ENCODE assay signal across 8 cellular contexts in genomic region chr6:32188381-32189081, GRCh38. TPM values are rescaled to one million over a fixed set of nuclear protein-coding genes. Genes with fewer than 3 reads are reported as not detected.
DNase-seq lines count a peak whose midpoint lies in the region; ATAC-seq and TF ChIP-seq lines count a peak whose summit lies in the region.

No MANE protein-coding gene starts in this region.

- H3K4me1 ChIP-seq in NT2/D1 (ENCODE audit: insufficient read depth, insufficient read length) = peaks cover 10% of the 10 kb centered on the region
- peaks cover 43% of the 10 kb centered on the region for H3K4me1 ChIP-seq in effector memory CD4-positive, alpha-beta T cell (ENCODE audit: control insufficient read depth, insufficient read depth, low read length, poor library complexity, severe bottlenecking)

- no peaks in the 10 kb centered on the region for H3F3A ChIP-seq in neural cell (ENCODE audit: insufficient read depth, low read length, poor library complexity, severe bottlenecking)

- TF ChIP-seq CTCF in C4-2B (conservative IDR thresholded peaks at IDR 0.05) = no peak
- no peak for TF ChIP-seq CTCF in neural cell (IDR thresholded peaks at IDR 0.05; ENCODE audit: poor library complexity, severe bottlenecking)
- no peak for TF ChIP-seq CTCF in GM20000 (IDR thresholded peaks at IDR 0.05; ENCODE audit: extremely low read depth, missing control alignments)

- ATAC-seq in GM18867 (IDR thresholded peaks at IDR 0.05; ENCODE audit: unreplicated experiment) = no peak
- ATAC-seq in HG02759 (IDR thresholded peaks at IDR 0.05; ENCODE audit: unreplicated experiment) = no peak

- H3K9ac ChIP-seq in NT2/D1 (ENCODE audit: insufficient read length, low read depth) = peak overlapping the region; percentile 83
- H3K9ac ChIP-seq in neural cell (ENCODE audit: low read length) = peak overlapping the region; percentile 94

- H3K27me3 ChIP-seq in NT2/D1 (ENCODE audit: insufficient read depth, insufficient read length) = no peaks in the 10 kb centered on the region
- no peaks in the 10 kb centered on the region for H3K27me3 ChIP-seq in effector memory CD4-positive, alpha-beta T cell (replicated peaks; ENCODE audit: control insufficient read depth, insufficient read depth, low read length, poor library complexity, severe bottlenecking)
- H3K27me3 ChIP-seq in neural cell (ENCODE audit: insufficient read depth, low read depth, low read length) = no peaks in the 10 kb centered on the region

- H3K9me3 ChIP-seq in NT2/D1 (ENCODE audit: insufficient read depth, low read length) (no peaks in the 10 kb centered on the region), neural cell (ENCODE audit: low read length) (no peaks in the 10 kb centered on the region)
- no peaks in the 10 kb centered on the region for H3K9me3 ChIP-seq in effector memory CD4-positive, alpha-beta T cell (ENCODE audit: control insufficient read depth, low read length)

- TF ChIP-seq EP300 in neural cell (conservative IDR thresholded peaks at IDR 0.05; ENCODE audit: poor library complexity, severe bottlenecking) = no peak

- DNase-seq in NT2/D1 (ENCODE audit: low read depth, low spot score) (no peak), GM20000 (ENCODE audit: low spot score) (no peak), 8988T (no peak)
- no peak for DNase-seq in effector memory CD4-positive, alpha-beta T cell

- peak overlapping the region; percentile 58 for H3K4me3 ChIP-seq in NT2/D1 (ENCODE audit: insufficient read length, low read depth)
- H3K4me3 ChIP-seq in effector memory CD4-positive, alpha-beta T cell (ENCODE audit: insufficient read depth, low read depth, low read length, poor library complexity, severe bottlenecking) = peak overlapping the region; percentile 96
- peak overlapping the region; percentile 75 for H3K4me3 ChIP-seq in neural cell (ENCODE audit: low read length)

- peaks cover 17% of the 10 kb centered on the region for H3K79me2 ChIP-seq in neural cell (replicated peaks; ENCODE audit: insufficient read depth, low read length)

- H2AFZ ChIP-seq in neural cell (ENCODE audit: low read depth, low read length) = no peak overlapping the region

- H3K9me2 ChIP-seq in neural cell (ENCODE audit: insufficient read depth, low read length) = no peaks in the 10 kb centered on the region

- no peak for TF ChIP-seq RAD21 in neural cell (conservative IDR thresholded peaks at IDR 0.05)

- H3K36me3 ChIP-seq in NT2/D1 (ENCODE audit: insufficient read depth, insufficient read length, low read length) = peaks cover 23% of the 10 kb centered on the region
- H3K36me3 ChIP-seq in effector memory CD4-positive, alpha-beta T cell (ENCODE audit: control insufficient read depth, insufficient read depth, low read length) = peaks cover 31% of the 10 kb centered on the region
- H3K36me3 ChIP-seq in neural cell (ENCODE audit: insufficient read depth, low read length) = no peaks in the 10 kb centered on the region

- H3K27ac ChIP-seq in C4-2B (peak overlapping the region; percentile 73; the same call in 1 of the 2 replicates), neural cell (ENCODE audit: low read length) (peak overlapping the region; percentile 91)
- H3K27ac ChIP-seq in effector memory CD4-positive, alpha-beta T cell (ENCODE audit: insufficient read depth, low read length, poor library complexity, severe bottlenecking) = peak overlapping the region; percentile 95

- peak overlapping the region; percentile 89 for H3K4me2 ChIP-seq in neural cell (ENCODE audit: low read length)

- no peaks in the 10 kb centered on the region for H4K20me1 ChIP-seq in neural cell (ENCODE audit: insufficient read depth)

TF ChIP-seq in neural cell, 6 proteins besides CTCF, POLR2A, EP300 and RAD21:
- TF ChIP-seq TAF1 (IDR thresholded peaks at IDR 0.05; ENCODE audit: low read depth) = no peak
- TF ChIP-seq, protein P1, sequence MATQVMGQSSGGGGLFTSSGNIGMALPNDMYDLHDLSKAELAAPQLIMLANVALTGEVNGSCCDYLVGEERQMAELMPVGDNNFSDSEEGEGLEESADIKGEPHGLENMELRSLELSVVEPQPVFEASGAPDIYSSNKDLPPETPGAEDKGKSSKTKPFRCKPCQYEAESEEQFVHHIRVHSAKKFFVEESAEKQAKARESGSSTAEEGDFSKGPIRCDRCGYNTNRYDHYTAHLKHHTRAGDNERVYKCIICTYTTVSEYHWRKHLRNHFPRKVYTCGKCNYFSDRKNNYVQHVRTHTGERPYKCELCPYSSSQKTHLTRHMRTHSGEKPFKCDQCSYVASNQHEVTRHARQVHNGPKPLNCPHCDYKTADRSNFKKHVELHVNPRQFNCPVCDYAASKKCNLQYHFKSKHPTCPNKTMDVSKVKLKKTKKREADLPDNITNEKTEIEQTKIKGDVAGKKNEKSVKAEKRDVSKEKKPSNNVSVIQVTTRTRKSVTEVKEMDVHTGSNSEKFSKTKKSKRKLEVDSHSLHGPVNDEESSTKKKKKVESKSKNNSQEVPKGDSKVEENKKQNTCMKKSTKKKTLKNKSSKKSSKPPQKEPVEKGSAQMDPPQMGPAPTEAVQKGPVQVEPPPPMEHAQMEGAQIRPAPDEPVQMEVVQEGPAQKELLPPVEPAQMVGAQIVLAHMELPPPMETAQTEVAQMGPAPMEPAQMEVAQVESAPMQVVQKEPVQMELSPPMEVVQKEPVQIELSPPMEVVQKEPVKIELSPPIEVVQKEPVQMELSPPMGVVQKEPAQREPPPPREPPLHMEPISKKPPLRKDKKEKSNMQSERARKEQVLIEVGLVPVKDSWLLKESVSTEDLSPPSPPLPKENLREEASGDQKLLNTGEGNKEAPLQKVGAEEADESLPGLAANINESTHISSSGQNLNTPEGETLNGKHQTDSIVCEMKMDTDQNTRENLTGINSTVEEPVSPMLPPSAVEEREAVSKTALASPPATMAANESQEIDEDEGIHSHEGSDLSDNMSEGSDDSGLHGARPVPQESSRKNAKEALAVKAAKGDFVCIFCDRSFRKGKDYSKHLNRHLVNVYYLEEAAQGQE (IDR thresholded peaks at IDR 0.05; ENCODE audit: borderline replicate concordance) = no peak
- TF ChIP-seq EZH2 (IDR thresholded peaks at IDR 0.05; ENCODE audit: borderline replicate concordance, insufficient read depth, low read length, poor library complexity, severe bottlenecking) = no peak

RNA-seq across cellular contexts. Expression of gene PBX2, which starts 1.5 kb away (rescaled TPM):
- 53.2 and 78.7 TPM in 2 replicates for polyA plus RNA-seq in neural cell
- polyA minus RNA-seq in neural cell = 83.3 and 91.3 TPM in 2 replicates

RNA-seq across cellular contexts. Expression of gene GPSM3, which starts 3.9 kb away (rescaled TPM):
- 0.88 and 1.2 TPM in 2 replicates for polyA plus RNA-seq in neural cell
- polyA minus RNA-seq in neural cell = not detected in 2 replicates

RNA-seq across cellular contexts. Expression of gene AGER, which starts 4.5 kb away (rescaled TPM):
- polyA plus RNA-seq in neural cell = 7.2 and 7.5 TPM in 2 replicates
- 0.49 and 1.0 TPM in 2 replicates for polyA minus RNA-seq in neural cell

RNA-seq across cellular contexts. Expression of gene RNF5, which starts 10.3 kb away (rescaled TPM):
- polyA plus RNA-seq in neural cell = 342 and 369 TPM in 2 replicates
- 130 and 154 TPM in 2 replicates for polyA minus RNA-seq in neural cell

RNA-seq across cellular contexts. Expression of gene AGPAT1, which starts 12.6 kb away (rescaled TPM):
- 24.7 and 28.4 TPM in 2 replicates for polyA plus RNA-seq in neural cell
- 25.1 and 29.4 TPM in 2 replicates for polyA minus RNA-seq in neural cell
